11 cellular contexts compared by ENCODE assay signal in the genomic region with DNA sequence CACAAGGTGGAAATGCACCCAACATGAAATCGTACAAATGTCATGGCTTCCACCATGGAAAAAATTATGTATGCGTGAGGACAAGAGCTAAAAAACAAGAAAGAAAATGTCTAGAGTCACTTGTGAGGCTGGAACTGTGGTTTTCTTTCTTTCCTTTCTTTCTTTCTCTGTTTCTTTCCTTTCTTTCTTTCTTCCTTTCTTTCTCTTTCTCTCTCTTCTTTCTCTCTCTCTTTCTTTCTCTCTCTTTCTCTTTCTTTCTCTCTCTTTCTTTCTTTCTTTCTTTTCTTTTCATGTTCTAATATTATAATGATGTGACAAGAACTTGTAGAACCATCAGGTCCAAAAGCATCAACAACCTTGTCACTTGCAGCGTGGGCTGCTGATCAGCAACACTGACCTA. TPM values are rescaled to one million over a fixed set of nuclear protein-coding genes. Genes with fewer than 3 reads are reported as not detected.
A peak's percentile ranks its signal among the peaks of the same experiment; 100 is the strongest.
DNase-seq lines count a peak whose midpoint lies in the region; ATAC-seq, FAIRE-seq and TF ChIP-seq lines count a peak whose summit lies in the region.
"Had no signal": no experiment of that assay in that cellular context is flagged by ENCODE, and none has a peak within 500 bp of the region (broad histone marks: within the 10 kb centered on the region; RNA-seq: fewer than 3 reads in every experiment).

No MANE protein-coding gene starts in this region.

- H3K27me3 Mint-ChIP-seq in activated CD4-positive, alpha-beta T cell treated with anti-CD3 and anti-CD28 coated beads, Interleukin-2, amount 10 ng/mL, durations not matched to agents 24 days and 14 days: peaks cover 31% of the 10 kb centered on the region
- peaks cover 3% of the 10 kb centered on the region for H3K27me3 Mint-ChIP-seq in progenitor cell of endocrine pancreas

- H3K4me1 Mint-ChIP-seq in activated CD4-positive, alpha-beta T cell treated with anti-CD3 and anti-CD28 coated beads, Interleukin-2, amount 10 ng/mL, durations not matched to agents 24 days and 14 days: peaks cover 30% of the 10 kb centered on the region
- peaks cover 29% of the 10 kb centered on the region for H3K4me1 Mint-ChIP-seq in progenitor cell of endocrine pancreas (ENCODE audit: low read depth)

- H3K4ac ChIP-seq in H1 (replicated peaks; ENCODE audit: insufficient read length, low read depth, low read length): no peak overlapping the region

- H3K36me3 ChIP-seq in OCI-LY7 (ENCODE audit: insufficient read depth, low read length): no peaks in the 10 kb centered on the region
- no peaks in the 10 kb centered on the region for H3K36me3 ChIP-seq in H1 (ENCODE audit: control insufficient read depth in 2 of 4, insufficient read depth in 4 of 4, low read length in 3 of 4)
- H3K36me3 ChIP-seq in right lobe of liver: no peaks in the 10 kb centered on the region
- H3K36me3 ChIP-seq: right atrium auricular region had no signal

- peaks cover 4% of the 10 kb centered on the region for H3K9me3 Mint-ChIP-seq in activated CD4-positive, alpha-beta T cell treated with anti-CD3 and anti-CD28 coated beads, Interleukin-2, amount 10 ng/mL, durations not matched to agents 24 days and 14 days
- H3K9me3 Mint-ChIP-seq in progenitor cell of endocrine pancreas (ENCODE audit: low read depth): no peaks in the 10 kb centered on the region

- no peak overlapping the region for H4K8ac ChIP-seq in H1 (ENCODE audit: extremely low read depth, insufficient read depth, low read length)

- peak overlapping the region; percentile 16; the same call in 1 of the 2 replicates for H3K4me2 ChIP-seq in OCI-LY7 (ENCODE audit: low read length)
- H3K4me2 ChIP-seq in H1 (ENCODE audit: insufficient read depth in 1 of 2, low read depth in 2 of 2, low read length in 2 of 2): peak overlapping the region; percentile 2 to 22; a peak in 1 of 4 replicates

- intact Hi-C loops in activated CD4-positive, alpha-beta T cell treated with anti-CD3 and anti-CD28 coated beads, Interleukin-2, amount 10 ng/mL, durations not matched to agents 24 days and 14 days (cut with micrococcal nuclease): no loop called here
- intact Hi-C loops in OCI-LY7 (cut with micrococcal nuclease; ENCODE audit: unreplicated experiment) (no loop called here), right lobe of liver (cut with DNase I) (no loop called here)

- no peak overlapping the region for H2BK5ac ChIP-seq in H1 (ENCODE audit: low read depth, low read length)

- TF ChIP-seq EP300 in H1 (IDR thresholded peaks at IDR 0.05; ENCODE audit: borderline replicate concordance in 1 of 2, low read depth in 2 of 2, low read length in 2 of 2): no peak

- CTCF ChIA-PET in OCI-LY7 (lab: Charles Lee; ENCODE audit: unreplicated experiment) (no interaction called here), H1 (lab: Charles Lee; ENCODE audit: partially characterized antibody) (interaction anchor here (0.7 to 1.3 kb wide), 5 partner anchors 9 to 139 kb away, joined by 3 to 5 read pairs (median 3); no protein-coding TSS in a partner anchor)

- ATAC-seq in HG03457 (IDR thresholded peaks at IDR 0.05; ENCODE audit: unreplicated experiment): no peak
- ATAC-seq in right lobe of liver: no peak

- H3K36me3 Mint-ChIP-seq in activated CD4-positive, alpha-beta T cell treated with anti-CD3 and anti-CD28 coated beads, Interleukin-2, amount 10 ng/mL, durations not matched to agents 24 days and 14 days (ENCODE audit: low read depth): peaks cover 4% of the 10 kb centered on the region
- H3K36me3 Mint-ChIP-seq in progenitor cell of endocrine pancreas (ENCODE audit: insufficient read depth): no peaks in the 10 kb centered on the region

- no peak overlapping the region for H3K4me3 ChIP-seq in OCI-LY7 (ENCODE audit: low read depth, low read length, poor library complexity, severe bottlenecking)
- peak overlapping the region in 2 of 4 experiments; percentile 37 to 45; a peak in 2 of 8 replicates for H3K4me3 ChIP-seq in H1 (ENCODE audit: extremely low read depth in 1 of 4, insufficient read depth in 2 of 4, low read depth in 3 of 4, low read length in 4 of 4)
- H3K4me3 ChIP-seq in right lobe of liver: no peak overlapping the region

- TF ChIP-seq CTCF in OCI-LY7 (conservative IDR thresholded peaks at IDR 0.05; ENCODE audit: low read length): no peak
- TF ChIP-seq CTCF in H1 (IDR thresholded peaks at IDR 0.05; ENCODE audit: control extremely low read depth in 1 of 3, insufficient read depth in 1 of 3, low read depth in 1 of 3, low read length in 3 of 3): no peak
- no peak for TF ChIP-seq CTCF in progenitor cell of endocrine pancreas (IDR thresholded peaks at IDR 0.05; ENCODE audit: unreplicated experiment)
- TF ChIP-seq CTCF in right lobe of liver (IDR thresholded peaks at IDR 0.05): no peak

- WGBS in H1 (ENCODE audit: extremely low coverage in 1 of 2, insufficient coverage in 1 of 2, insufficient read length in 1 of 2, insufficient replicate concordance in 2 of 2, low coverage in 1 of 2, low lambda C conversion rate in 2 of 2, missing lambda C conversion rate in 1 of 2), 2 experiments: 83% methylated on average over 3 of the region's 3 CpGs; no CpG with 5 or more reads in 1 of the 2 experiments
- WGBS in right lobe of liver (ENCODE audit: insufficient coverage, low coverage, low lambda C conversion rate, missing lambda C conversion rate): 79% methylated on average over 3 of the region's 3 CpGs

- H2AFZ ChIP-seq in OCI-LY7 (ENCODE audit: low read length) (no peak overlapping the region), H1 (ENCODE audit: low read length) (no peak overlapping the region)

- no peaks in the 10 kb centered on the region for H3K79me1 ChIP-seq in H1 (ENCODE audit: low read depth, low read length)

- H3K79me2 ChIP-seq in OCI-LY7 (ENCODE audit: insufficient read depth, low read depth, low read length) (no peaks in the 10 kb centered on the region), H1 (ENCODE audit: control insufficient read depth in 1 of 2, insufficient read depth in 2 of 2, low read length in 2 of 2) (no peaks in the 10 kb centered on the region)

- no peak for FAIRE-seq in H1 (lab: Jason Lieb, UNC)
- FAIRE-seq: A204.1 had no signal

- no peak overlapping the region for H3K9ac ChIP-seq in H1 (replicated peaks in 1 of 4; ENCODE audit: extremely low read depth in 1 of 4, low read depth in 3 of 4, low read length in 3 of 4)

- no peak overlapping the region for H4K5ac ChIP-seq in H1 (ENCODE audit: insufficient read length, low read depth, low read length)

- H3K14ac ChIP-seq in H1 (ENCODE audit: insufficient read length): no peak overlapping the region

- H3K27me3 ChIP-seq in H1 (replicated peaks in 1 of 4; ENCODE audit: control insufficient read depth in 3 of 4, extremely low read depth in 1 of 4, insufficient read depth in 3 of 4, low read length in 3 of 4): no peaks in the 10 kb centered on the region; a peak in 2 of 7 replicates
- no peaks in the 10 kb centered on the region for H3K27me3 ChIP-seq in right lobe of liver
- H3K27me3 ChIP-seq: right atrium auricular region had no signal

- DNase-seq in activated CD4-positive, alpha-beta T cell treated with anti-CD3 and anti-CD28 coated beads, Interleukin-2, amount 10 ng/mL, durations not matched to agents 24 days and 14 days: no peak
- no peak for DNase-seq in activated CD4-positive, alpha-beta T cell treated with anti-CD3 and anti-CD28 coated beads, Interleukin-2, amount 50 U/mL, for 48 hours
- DNase-seq in OCI-LY7 (ENCODE audit: low spot score) (no peak), H1 (ENCODE audit: low read depth in 1 of 2, low spot score in 2 of 2) (no peak), progenitor cell of endocrine pancreas (ENCODE audit: low spot score, unreplicated experiment) (no peak), NCI-H187 (lab: John Stamatoyannopoulos, UW) (no peak), right lobe of liver (no peak)
- DNase-seq: MM.1S had no signal

- no peak overlapping the region for H2BK20ac ChIP-seq in H1 (ENCODE audit: low read length)

- no peak for TF ChIP-seq POLR2A in H1 (IDR thresholded peaks at IDR 0.05; ENCODE audit: control extremely low read depth in 1 of 2, low read depth in 2 of 2, low read length in 2 of 2)
- TF ChIP-seq POLR2A in right lobe of liver (IDR thresholded peaks at IDR 0.05): no peak

- POLR2A ChIA-PET in OCI-LY7 (lab: Charles Lee): interaction anchor here (0.5 to 1.0 kb wide), 3 partner anchors 39 to 669 kb away, joined by 3 to 7 read pairs (median 4); no protein-coding TSS in a partner anchor
- POLR2A ChIA-PET in H1 (lab: Charles Lee; ENCODE audit: partially characterized antibody): interaction anchor here (0.6 to 1.2 kb wide), 3 partner anchors 8 to 259 kb away, joined by 3 read pairs; no protein-coding TSS in a partner anchor

- no peak for TF ChIP-seq RAD21 in H1 (IDR thresholded peaks at IDR 0.05 in 1 of 2, conservative IDR thresholded peaks at IDR 0.05 in 1 of 2; ENCODE audit: low read depth in 2 of 2, low read length in 2 of 2)

- no peak overlapping the region for H4K91ac ChIP-seq in H1 (replicated peaks; ENCODE audit: insufficient read length, low read length)

- no peak overlapping the region for H3K18ac ChIP-seq in H1 (ENCODE audit: extremely low read depth, low read length)

- peak overlapping the region; percentile 7 for H3K27ac Mint-ChIP-seq in activated CD4-positive, alpha-beta T cell treated with anti-CD3 and anti-CD28 coated beads, Interleukin-2, amount 10 ng/mL, durations not matched to agents 24 days and 14 days
- peak overlapping the region; percentile 79 for H3K27ac Mint-ChIP-seq in progenitor cell of endocrine pancreas

- peaks cover 2% of the 10 kb centered on the region for H3K23me2 ChIP-seq in H1 (ENCODE audit: low read depth, low read length)

- no peak overlapping the region for H2BK12ac ChIP-seq in H1 (ENCODE audit: low read depth, low read length)

- BruUV-seq in OCI-LY7 (replicated peaks; lab: Mats Ljungman, UMichigan): no TSS peak

- no peak overlapping the region for H2BK120ac ChIP-seq in H1 (replicated peaks; ENCODE audit: low read depth, low read length)

- H3K23ac ChIP-seq in H1 (ENCODE audit: insufficient read length): no peak overlapping the region

- peaks cover 22% of the 10 kb centered on the region for H3K4me1 ChIP-seq in OCI-LY7 (ENCODE audit: insufficient read depth, low read length, poor library complexity, severe bottlenecking)
- H3K4me1 ChIP-seq in H1 (replicated peaks in 1 of 4; ENCODE audit: control insufficient read depth in 3 of 4, insufficient read depth in 4 of 4, low read length in 3 of 4): peaks cover 0 to 6% (median 0%) of the 10 kb centered on the region in 4 experiments; a peak in 3 of 7 replicates
- H3K4me1 ChIP-seq in right lobe of liver: peaks cover 0 to 7% (median 0%) of the 10 kb centered on the region in 4 donors

- no peak overlapping the region for H2BK15ac ChIP-seq in H1 (ENCODE audit: low read length)

- H2AK5ac ChIP-seq in H1 (ENCODE audit: low read depth, low read length): no peak overlapping the region

- no peaks in the 10 kb centered on the region for H3K9me3 ChIP-seq in OCI-LY7 (ENCODE audit: low read length)
- no peaks in the 10 kb centered on the region for H3K9me3 ChIP-seq in H1 (ENCODE audit: insufficient read depth in 2 of 2, low read depth in 1 of 2, low read length in 1 of 2)
- no peaks in the 10 kb centered on the region for H3K9me3 ChIP-seq in right lobe of liver
- H3K9me3 ChIP-seq: right atrium auricular region had no signal

- H3K56ac ChIP-seq in H1 (replicated peaks; ENCODE audit: insufficient read length, low read depth, low read length): no peak overlapping the region

- no peaks in the 10 kb centered on the region for H3K9me2 ChIP-seq in OCI-LY7 (ENCODE audit: insufficient read depth, low read length)

- H3K4me3 Mint-ChIP-seq in activated CD4-positive, alpha-beta T cell treated with anti-CD3 and anti-CD28 coated beads, Interleukin-2, amount 10 ng/mL, durations not matched to agents 24 days and 14 days: peak overlapping the region; percentile 81
- H3K4me3 Mint-ChIP-seq in progenitor cell of endocrine pancreas (ENCODE audit: low read depth): no peak overlapping the region

- H4K20me1 ChIP-seq in OCI-LY7 (ENCODE audit: insufficient read depth, low read length): no peaks in the 10 kb centered on the region
- H4K20me1 ChIP-seq in H1 (replicated peaks in 1 of 2; ENCODE audit: control insufficient read depth in 1 of 2, insufficient read depth in 2 of 2, low read length in 2 of 2): no peaks in the 10 kb centered on the region

- no peak overlapping the region for H3K27ac ChIP-seq in OCI-LY7 (ENCODE audit: low read depth, low read length, poor library complexity, severe bottlenecking)
- H3K27ac ChIP-seq in H1 (ENCODE audit: low read depth, low read length): no peak overlapping the region
- no peak overlapping the region for H3K27ac ChIP-seq in right lobe of liver
- H3K27ac ChIP-seq: right atrium auricular region had no signal

RNA-seq across cellular contexts. Expression of a gene that starts 28.4 kb away (rescaled TPM):
- 0.86 and 0.97 TPM in 2 replicates for total RNA-seq in activated CD4-positive, alpha-beta T cell treated with anti-CD3 and anti-CD28 coated beads, Interleukin-2, amount 10 ng/mL, durations not matched to agents 24 days and 14 days
- not detected in 2 replicates for total RNA-seq in OCI-LY7 (2014; rRNA removed; shearing (Covaris generic))
- total RNA-seq in OCI-LY7 (2022): not detected in 2 replicates
- total RNA-seq in H1 (2021; fragmentation: NEBNext Ultra II Directional; extraction: Animal tissue kit (Norgen Biotek cat#: 25700)): 4.2 and 4.3 TPM in 2 replicates
- polyA plus RNA-seq in H1 (2011; rRNA removed): 1.4 and 1.9 TPM in 2 replicates
- 3.1 TPM for polyA plus RNA-seq in H1 (2011; cell fraction: cytosol; rRNA removed)
- polyA plus RNA-seq in H1 (2011; cell fraction: nucleus; rRNA removed): 2.4 TPM
- polyA plus RNA-seq in H1 (2012, experiment 1 of 2): 1.9 to 3.4 TPM (median 2.9 TPM) in 4 replicates
- polyA plus RNA-seq in H1 (2012, experiment 2 of 2): 0.26 TPM
- polyA plus RNA-seq in H1 (2013, experiment 1 of 2): 2.2 TPM
- 2.0 TPM for polyA plus RNA-seq in H1 (2013, experiment 2 of 2)
- polyA minus RNA-seq in H1 (2011; rRNA and poly(A)+ RNA removed): 4.4 and 4.6 TPM in 2 replicates
- polyA minus RNA-seq in H1 (2011; cell fraction: cytosol; rRNA and poly(A)+ RNA removed): 1.6 TPM
- 5.1 TPM for polyA minus RNA-seq in H1 (2011; cell fraction: nucleus; rRNA and poly(A)+ RNA removed)
- 0.91 and 1.4 TPM in 2 replicates for total RNA-seq in progenitor cell of endocrine pancreas
- under 1 TPM; 0.18 to 0.62 (median 0.41) TPM for total RNA-seq in right lobe of liver

RNA-seq across cellular contexts. Expression of a gene that starts 52.9 kb away (rescaled TPM):
- 64.8 and 67.3 TPM in 2 replicates for total RNA-seq in activated CD4-positive, alpha-beta T cell treated with anti-CD3 and anti-CD28 coated beads, Interleukin-2, amount 10 ng/mL, durations not matched to agents 24 days and 14 days
- 126 and 130 TPM in 2 replicates for total RNA-seq in OCI-LY7 (2014; rRNA removed; shearing (Covaris generic))
- total RNA-seq in OCI-LY7 (2022) (112 and 116 TPM in 2 replicates), progenitor cell of endocrine pancreas (91.8 and 97.3 TPM in 2 replicates), right lobe of liver (10 to 100 TPM; 31.5 to 54.8 (median 36.7) TPM)
- total RNA-seq in H1 (2021; fragmentation: NEBNext Ultra II Directional; extraction: Animal tissue kit (Norgen Biotek cat#: 25700)): 76.4 and 78.9 TPM in 2 replicates
- 61.2 and 85.9 TPM in 2 replicates for polyA plus RNA-seq in H1 (2011; rRNA removed)
- 67.9 TPM for polyA plus RNA-seq in H1 (2011; cell fraction: cytosol; rRNA removed)
- polyA plus RNA-seq in H1 (2011; cell fraction: nucleus; rRNA removed): 84.9 TPM
- 59.9 to 67.2 TPM (median 65.2 TPM) in 4 replicates for polyA plus RNA-seq in H1 (2012, experiment 1 of 2)
- 79.0 TPM for polyA plus RNA-seq in H1 (2012, experiment 2 of 2)
- 44.6 TPM for polyA plus RNA-seq in H1 (2013, experiment 1 of 2)
- polyA plus RNA-seq in H1 (2013, experiment 2 of 2): 42.9 TPM
- 105 and 114 TPM in 2 replicates for polyA minus RNA-seq in H1 (2011; rRNA and poly(A)+ RNA removed)
- 70.7 TPM for polyA minus RNA-seq in H1 (2011; cell fraction: cytosol; rRNA and poly(A)+ RNA removed)
- polyA minus RNA-seq in H1 (2011; cell fraction: nucleus; rRNA and poly(A)+ RNA removed): 92.8 TPM
